20 cellular contexts compared by ENCODE assay signal in the genomic region with DNA sequence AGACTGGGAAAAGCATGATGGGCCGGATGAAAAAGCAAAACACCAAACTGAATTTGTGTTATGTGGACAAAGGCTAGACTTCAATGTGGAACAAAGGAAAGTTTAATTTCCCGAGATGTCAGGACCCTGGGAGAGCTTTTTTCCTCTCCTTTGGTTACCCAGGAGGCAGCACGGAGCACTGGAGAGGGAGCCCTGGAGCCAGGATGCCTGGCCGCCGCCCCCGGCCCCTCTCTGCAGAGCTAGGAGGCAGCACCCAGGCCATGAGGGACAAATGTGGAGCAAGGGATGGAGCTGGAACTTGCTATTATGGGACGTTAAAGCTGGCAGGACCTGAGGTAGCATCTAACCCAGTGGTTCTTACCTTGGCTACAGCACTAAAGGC.
"Had no signal": no experiment of that assay in that cellular context is flagged by ENCODE, and none has a peak within 500 bp of the region (broad histone marks: within the 10 kb centered on the region; RNA-seq: fewer than 3 reads in every experiment).

No MANE protein-coding gene starts in this region.

- H3K27me3 Mint-ChIP-seq: activated CD4-positive, alpha-beta memory T cell treated with anti-CD3 and anti-CD28 coated beads, Interleukin-2, amount 10 ng/mL, durations not matched to agents 7 days and 5 days; activated CD4-positive, alpha-beta T cell treated with anti-CD3 and anti-CD28 coated beads for 36 hours had no signal

- H3K4me1 Mint-ChIP-seq: activated CD4-positive, alpha-beta memory T cell treated with anti-CD3 and anti-CD28 coated beads, Interleukin-2, amount 10 ng/mL, durations not matched to agents 7 days and 5 days; activated CD4-positive, alpha-beta T cell treated with anti-CD3 and anti-CD28 coated beads for 36 hours; stimulated activated memory B cell treated with anti-CD40 and anti-IgM and Interleukin-4, amounts not matched to agents 10 μg/mL and 1 μg/mL and 100 μg/mL, for 72 hours; T-helper 17 cell had no signal

- H3K36me3 Mint-ChIP-seq: stimulated activated memory B cell treated with anti-CD40 and anti-IgM and Interleukin-4, amounts not matched to agents 10 μg/mL and 1 μg/mL and 100 μg/mL, for 72 hours had no signal

- FAIRE-seq: astrocyte, pancreas, small intestine had no signal

- ATAC-seq: activated CD4-positive, alpha-beta T cell treated with anti-CD3 and anti-CD28 coated beads for 36 hours; activated naive CD4-positive, alpha-beta T cell treated with anti-CD3 and anti-CD28 coated beads, Interleukin-2, amount 50 U/mL, for 72 hours; activated T-cell treated with anti-CD3 and anti-CD28 coated beads, Interleukin-2, amount 50 U/mL, for 72 hours; esophagus mucosa; gastroesophageal sphincter; heart left ventricle; naive thymus-derived CD8-positive, alpha-beta T cell; pancreas; right lobe of liver; stimulated activated memory B cell treated with anti-CD40 and anti-IgM and Interleukin-4, amounts not matched to agents 10 μg/mL and 1 μg/mL and 100 μg/mL, for 72 hours; T-helper 17 cell had no signal

- H3K27ac Mint-ChIP-seq: activated CD4-positive, alpha-beta memory T cell treated with anti-CD3 and anti-CD28 coated beads, Interleukin-2, amount 10 ng/mL, durations not matched to agents 7 days and 5 days; activated CD4-positive, alpha-beta T cell treated with anti-CD3 and anti-CD28 coated beads for 36 hours; activated naive CD4-positive, alpha-beta T cell treated with anti-CD3 and anti-CD28 coated beads, Interleukin-2, amount 50 U/mL, for 72 hours; activated T-cell treated with anti-CD3 and anti-CD28 coated beads, Interleukin-2, amount 50 U/mL, for 72 hours; naive thymus-derived CD8-positive, alpha-beta T cell; stimulated activated memory B cell treated with anti-CD40 and anti-IgM and Interleukin-4, amounts not matched to agents 10 μg/mL and 1 μg/mL and 100 μg/mL, for 72 hours; T-helper 17 cell had no signal

- DNase-seq: activated CD4-positive, alpha-beta memory T cell treated with anti-CD3 and anti-CD28 coated beads, Interleukin-2, amount 10 ng/mL, durations not matched to agents 7 days and 5 days; activated CD4-positive, alpha-beta T cell treated with anti-CD3 and anti-CD28 coated beads for 36 hours; activated gamma-delta T cell treated with Interleukin-2 at 50 U/mL for 16 hours; activated T-cell treated with anti-CD3 and anti-CD28 coated beads, Interleukin-2, amount 50 U/mL, for 72 hours; cortex of kidney; effector CD8-positive, alpha-beta T cell; mesenchymal stem cell; pancreas; small intestine; stimulated activated CD4-positive, alpha-beta T cell treated with anti-CD3 and anti-CD28 coated beads, Interleukin-4, amount 100 ng/mL, for 1 hour; T-helper 17 cell; WERI-Rb-1 had no signal

- H3K4me3 Mint-ChIP-seq: activated CD4-positive, alpha-beta memory T cell treated with anti-CD3 and anti-CD28 coated beads, Interleukin-2, amount 10 ng/mL, durations not matched to agents 7 days and 5 days; activated CD4-positive, alpha-beta T cell treated with anti-CD3 and anti-CD28 coated beads for 36 hours; activated T-cell treated with anti-CD3 and anti-CD28 coated beads, Interleukin-2, amount 50 U/mL, for 72 hours; naive thymus-derived CD8-positive, alpha-beta T cell; stimulated activated memory B cell treated with anti-CD40 and anti-IgM and Interleukin-4, amounts not matched to agents 10 μg/mL and 1 μg/mL and 100 μg/mL, for 72 hours; T-helper 17 cell had no signal
